ENCODE assay signal across 1 cellular context in genomic region chr16:82631701-82632685, GRCh38.
TF ChIP-seq lines count a peak whose summit lies in the region.

No MANE protein-coding gene starts in this region.

TF ChIP-seq in GM23338, 12 proteins besides CTCF, POLR2A, EP300 and RAD21 (continued from another document):
- TF ChIP-seq, protein P1, sequence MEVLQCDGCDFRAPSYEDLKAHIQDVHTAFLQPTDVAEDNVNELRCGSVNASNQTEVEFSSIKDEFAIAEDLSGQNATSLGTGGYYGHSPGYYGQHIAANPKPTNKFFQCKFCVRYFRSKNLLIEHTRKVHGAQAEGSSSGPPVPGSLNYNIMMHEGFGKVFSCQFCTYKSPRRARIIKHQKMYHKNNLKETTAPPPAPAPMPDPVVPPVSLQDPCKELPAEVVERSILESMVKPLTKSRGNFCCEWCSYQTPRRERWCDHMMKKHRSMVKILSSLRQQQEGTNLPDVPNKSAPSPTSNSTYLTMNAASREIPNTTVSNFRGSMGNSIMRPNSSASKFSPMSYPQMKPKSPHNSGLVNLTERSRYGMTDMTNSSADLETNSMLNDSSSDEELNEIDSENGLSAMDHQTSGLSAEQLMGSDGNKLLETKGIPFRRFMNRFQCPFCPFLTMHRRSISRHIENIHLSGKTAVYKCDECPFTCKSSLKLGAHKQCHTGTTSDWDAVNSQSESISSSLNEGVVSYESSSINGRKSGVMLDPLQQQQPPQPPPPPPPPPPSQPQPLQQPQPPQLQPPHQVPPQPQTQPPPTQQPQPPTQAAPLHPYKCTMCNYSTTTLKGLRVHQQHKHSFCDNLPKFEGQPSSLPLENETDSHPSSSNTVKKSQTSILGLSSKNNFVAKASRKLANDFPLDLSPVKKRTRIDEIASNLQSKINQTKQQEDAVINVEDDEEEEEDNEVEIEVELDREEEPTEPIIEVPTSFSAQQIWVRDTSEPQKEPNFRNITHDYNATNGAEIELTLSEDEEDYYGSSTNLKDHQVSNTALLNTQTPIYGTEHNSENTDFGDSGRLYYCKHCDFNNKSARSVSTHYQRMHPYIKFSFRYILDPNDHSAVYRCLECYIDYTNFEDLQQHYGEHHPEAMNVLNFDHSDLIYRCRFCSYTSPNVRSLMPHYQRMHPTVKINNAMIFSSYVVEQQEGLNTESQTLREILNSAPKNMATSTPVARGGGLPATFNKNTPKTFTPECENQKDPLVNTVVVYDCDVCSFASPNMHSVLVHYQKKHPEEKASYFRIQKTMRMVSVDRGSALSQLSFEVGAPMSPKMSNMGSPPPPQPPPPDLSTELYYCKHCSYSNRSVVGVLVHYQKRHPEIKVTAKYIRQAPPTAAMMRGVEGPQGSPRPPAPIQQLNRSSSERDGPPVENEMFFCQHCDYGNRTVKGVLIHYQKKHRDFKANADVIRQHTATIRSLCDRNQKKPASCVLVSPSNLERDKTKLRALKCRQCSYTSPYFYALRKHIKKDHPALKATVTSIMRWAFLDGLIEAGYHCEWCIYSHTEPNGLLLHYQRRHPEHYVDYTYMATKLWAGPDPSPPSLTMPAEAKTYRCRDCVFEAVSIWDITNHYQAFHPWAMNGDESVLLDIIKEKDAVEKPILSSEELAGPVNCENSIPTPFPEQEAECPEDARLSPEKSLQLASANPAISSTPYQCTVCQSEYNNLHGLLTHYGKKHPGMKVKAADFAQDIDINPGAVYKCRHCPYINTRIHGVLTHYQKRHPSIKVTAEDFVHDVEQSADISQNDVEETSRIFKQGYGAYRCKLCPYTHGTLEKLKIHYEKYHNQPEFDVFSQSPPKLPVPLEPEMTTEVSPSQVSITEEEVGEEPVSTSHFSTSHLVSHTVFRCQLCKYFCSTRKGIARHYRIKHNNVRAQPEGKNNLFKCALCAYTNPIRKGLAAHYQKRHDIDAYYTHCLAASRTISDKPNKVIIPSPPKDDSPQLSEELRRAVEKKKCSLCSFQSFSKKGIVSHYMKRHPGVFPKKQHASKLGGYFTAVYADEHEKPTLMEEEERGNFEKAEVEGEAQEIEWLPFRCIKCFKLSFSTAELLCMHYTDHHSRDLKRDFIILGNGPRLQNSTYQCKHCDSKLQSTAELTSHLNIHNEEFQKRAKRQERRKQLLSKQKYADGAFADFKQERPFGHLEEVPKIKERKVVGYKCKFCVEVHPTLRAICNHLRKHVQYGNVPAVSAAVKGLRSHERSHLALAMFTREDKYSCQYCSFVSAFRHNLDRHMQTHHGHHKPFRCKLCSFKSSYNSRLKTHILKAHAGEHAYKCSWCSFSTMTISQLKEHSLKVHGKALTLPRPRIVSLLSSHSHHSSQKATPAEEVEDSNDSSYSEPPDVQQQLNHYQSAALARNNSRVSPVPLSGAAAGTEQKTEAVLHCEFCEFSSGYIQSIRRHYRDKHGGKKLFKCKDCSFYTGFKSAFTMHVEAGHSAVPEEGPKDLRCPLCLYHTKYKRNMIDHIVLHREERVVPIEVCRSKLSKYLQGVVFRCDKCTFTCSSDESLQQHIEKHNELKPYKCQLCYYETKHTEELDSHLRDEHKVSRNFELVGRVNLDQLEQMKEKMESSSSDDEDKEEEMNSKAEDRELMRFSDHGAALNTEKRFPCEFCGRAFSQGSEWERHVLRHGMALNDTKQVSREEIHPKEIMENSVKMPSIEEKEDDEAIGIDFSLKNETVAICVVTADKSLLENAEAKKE (CRISPR knock-in tag; IDR thresholded peaks at IDR 0.05): no peak
- TF ChIP-seq ZNF114 (CRISPR knock-in tag; IDR thresholded peaks at IDR 0.05) (no peak), POLR2AphosphoS5 (IDR thresholded peaks at IDR 0.05; ENCODE audit: low read depth) (no peak)
TF ChIP-seq in GM23338: peak in this region for 0.
